Comparison of ENCODE assay signal across 27 cellular contexts in the genomic region with DNA sequence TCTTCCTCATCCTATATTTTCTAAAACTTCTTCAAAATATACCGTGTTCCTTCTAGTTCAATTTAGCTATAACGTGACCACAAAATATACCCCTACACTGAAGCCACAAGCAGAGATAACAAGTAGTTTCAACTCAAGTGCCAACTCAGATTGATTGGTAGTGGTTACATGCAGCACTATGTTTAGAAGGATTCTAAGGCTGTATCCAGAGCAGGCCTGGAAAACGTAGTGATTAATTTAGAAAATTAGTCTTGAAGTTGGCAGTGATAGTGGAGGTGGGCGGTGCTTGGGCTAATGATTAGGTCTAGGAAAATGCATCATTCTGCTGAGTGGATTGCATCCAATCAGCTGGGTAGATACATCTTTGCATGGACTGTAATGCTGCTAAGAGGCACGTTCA.
"Had no signal": no experiment of that assay in that cellular context is flagged by ENCODE, and none has a peak within 500 bp of the region (broad histone marks: within the 10 kb centered on the region; RNA-seq: fewer than 3 reads in every experiment).

No MANE protein-coding gene starts in this region.

- H3K27ac Mint-ChIP-seq: activated B cell treated with CpG ODN at 0.5 μM for 24 hours; activated CD4-positive, alpha-beta T cell treated with anti-CD3 and anti-CD28 coated beads, Interleukin-2, amount 10 ng/mL, durations not matched to agents 24 days and 14 days; activated CD8-positive, alpha-beta memory T cell treated with anti-CD3 and anti-CD28 coated beads, Interleukin-2, amount 10 ng/mL, durations not matched to agents 7 days and 5 days; activated naive CD4-positive, alpha-beta T cell treated with anti-CD3 and anti-CD28 coated beads, Interleukin-2, amount 50 U/mL, for 72 hours; activated naive CD8-positive, alpha-beta T cell treated with anti-CD3 and anti-CD28 coated beads, Interleukin-2, amount 50 U/mL, for 24 hours; activated T-cell treated with anti-CD3 and anti-CD28 coated beads, Interleukin-2, amount 50 U/mL, for 24 hours; T-cell had no signal

- H3K4me3 Mint-ChIP-seq: activated B cell treated with CpG ODN at 0.5 μM for 24 hours; activated CD4-positive, alpha-beta T cell treated with anti-CD3 and anti-CD28 coated beads, Interleukin-2, amount 10 ng/mL, durations not matched to agents 24 days and 14 days; activated CD8-positive, alpha-beta memory T cell treated with anti-CD3 and anti-CD28 coated beads, Interleukin-2, amount 10 ng/mL, durations not matched to agents 7 days and 5 days; activated naive CD8-positive, alpha-beta T cell treated with anti-CD3 and anti-CD28 coated beads, Interleukin-2, amount 50 U/mL, for 24 hours; activated T-cell treated with anti-CD3 and anti-CD28 coated beads, Interleukin-2, amount 50 U/mL, for 24 hours; T-cell had no signal

- ATAC-seq: activated CD8-positive, alpha-beta memory T cell treated with anti-CD3 and anti-CD28 coated beads, Interleukin-2, amount 10 ng/mL, durations not matched to agents 7 days and 5 days; activated naive CD4-positive, alpha-beta T cell treated with anti-CD3 and anti-CD28 coated beads, Interleukin-2, amount 50 U/mL, for 72 hours; activated naive CD8-positive, alpha-beta T cell treated with anti-CD3 and anti-CD28 coated beads, Interleukin-2, amount 50 U/mL, for 24 hours; K562; Panc1; Right ventricle myocardium inferior; T-cell had no signal

- H3K9me3 Mint-ChIP-seq: activated B cell treated with CpG ODN at 0.5 μM for 24 hours; activated CD4-positive, alpha-beta T cell treated with anti-CD3 and anti-CD28 coated beads, Interleukin-2, amount 10 ng/mL, durations not matched to agents 24 days and 14 days; activated naive CD4-positive, alpha-beta T cell treated with anti-CD3 and anti-CD28 coated beads, Interleukin-2, amount 50 U/mL, for 72 hours; activated naive CD8-positive, alpha-beta T cell treated with anti-CD3 and anti-CD28 coated beads, Interleukin-2, amount 50 U/mL, for 24 hours; activated T-cell treated with anti-CD3 and anti-CD28 coated beads, Interleukin-2, amount 50 U/mL, for 24 hours; T-cell had no signal

- H3K4me1 Mint-ChIP-seq: activated CD4-positive, alpha-beta T cell treated with anti-CD3 and anti-CD28 coated beads, Interleukin-2, amount 10 ng/mL, durations not matched to agents 24 days and 14 days; activated CD8-positive, alpha-beta memory T cell treated with anti-CD3 and anti-CD28 coated beads, Interleukin-2, amount 10 ng/mL, durations not matched to agents 7 days and 5 days; activated naive CD8-positive, alpha-beta T cell treated with anti-CD3 and anti-CD28 coated beads, Interleukin-2, amount 50 U/mL, for 24 hours had no signal

- H3K36me3 Mint-ChIP-seq: activated CD8-positive, alpha-beta memory T cell treated with anti-CD3 and anti-CD28 coated beads, Interleukin-2, amount 10 ng/mL, durations not matched to agents 7 days and 5 days; activated naive CD4-positive, alpha-beta T cell treated with anti-CD3 and anti-CD28 coated beads, Interleukin-2, amount 50 U/mL, for 72 hours; T-cell had no signal

- DNase-seq: activated B cell treated with CpG ODN at 0.5 μM for 24 hours; activated CD4-positive, alpha-beta T cell treated with anti-CD3 and anti-CD28 coated beads for 1 hour; activated CD4-positive, alpha-beta T cell treated with anti-CD3 and anti-CD28 coated beads, Interleukin-2, amount 10 ng/mL, durations not matched to agents 24 days and 14 days; activated CD4-positive, alpha-beta T cell treated with anti-CD3 and anti-CD28 coated beads, Interleukin-2, amount 50 U/mL, for 48 hours; activated CD8-positive, alpha-beta memory T cell treated with anti-CD3 and anti-CD28 coated beads, Interleukin-2, amount 10 ng/mL, durations not matched to agents 7 days and 5 days; activated effector memory CD4-positive, alpha-beta T cell treated with anti-CD3 and anti-CD28 coated beads, Interleukin-2, amount 50 U/mL, for 16 hours; activated naive CD4-positive, alpha-beta T cell treated with Interleukin-2 at 50 U/mL for 16 hours; activated naive CD8-positive, alpha-beta T cell treated with anti-CD3 and anti-CD28 coated beads, Interleukin-2, amount 50 U/mL, for 24 hours; activated T-cell treated with anti-CD3 and anti-CD28 coated beads, Interleukin-2, amount 50 U/mL, for 24 hours; amygdala; cerebellar nuclear complex; Kasumi-1; NCI-H1105 treated with DMSO at 0.1 percent for 48 hours; NCI-H1694; NCI-H2029; NCI-H446 treated with DMSO at 0.1 percent for 48 hours; NCI-H524 treated with DMSO at 0.1 percent for 48 hours; NCI-H748 treated with DMSO at 0.1 percent for 48 hours; RPMI8226; SJCRH30; T-cell; T-helper 2 cell; T1000 had no signal
